9 cellular contexts compared by ENCODE assay signal in genomic region chr1:98045211-98046030, GRCh38.
DNase-seq lines count a peak whose midpoint lies in the region; ATAC-seq, FAIRE-seq and TF ChIP-seq lines count a peak whose summit lies in the region.
"Had no signal": no experiment of that assay in that cellular context is flagged by ENCODE, and none has a peak within 500 bp of the region (broad histone marks: within the 10 kb centered on the region; RNA-seq: fewer than 3 reads in every experiment).

No MANE protein-coding gene starts in this region.

- H3K4me1 ChIP-seq in DND-41 (ENCODE audit: insufficient read depth, low read length) (peaks cover 22% of the 10 kb centered on the region), endothelial cell of umbilical vein (ENCODE audit: control insufficient read depth, extremely low read depth, insufficient read depth, low read length) (peaks cover 23% of the 10 kb centered on the region)
- peaks cover 6 to 16% of the 10 kb centered on the region in 2 donors for H3K4me1 ChIP-seq in naive thymus-derived CD4-positive, alpha-beta T cell (ENCODE audit: control insufficient read depth in 2 of 2, insufficient read depth in 2 of 2, low read length in 2 of 2)

- no peaks in the 10 kb centered on the region for H3K9me3 ChIP-seq in DND-41 (ENCODE audit: insufficient read depth, low read length, severe bottlenecking)
- no peaks in the 10 kb centered on the region for H3K9me3 ChIP-seq in SK-N-MC (ENCODE audit: low read depth, low read length)
- no peaks in the 10 kb centered on the region for H3K9me3 ChIP-seq in endothelial cell of umbilical vein (replicated peaks; ENCODE audit: control insufficient read depth, insufficient read depth, low read length)
- H3K9me3 ChIP-seq in naive thymus-derived CD4-positive, alpha-beta T cell (ENCODE audit: control insufficient read depth in 2 of 3, low read length in 3 of 3), result no peaks in the 10 kb centered on the region

- no peaks in the 10 kb centered on the region for H3K9me1 ChIP-seq in endothelial cell of umbilical vein (replicated peaks; ENCODE audit: control insufficient read depth, extremely low read depth, insufficient read depth, low read length)

- POLR2A ChIA-PET in endothelial cell of umbilical vein (lab: Charles Lee), result no interaction called here
- POLR2A ChIA-PET in naive thymus-derived CD4-positive, alpha-beta T cell (lab: Charles Lee), result no interaction called here

- H4K20me1 ChIP-seq in DND-41 (ENCODE audit: insufficient read depth, low read length) (no peaks in the 10 kb centered on the region), endothelial cell of umbilical vein (replicated peaks; ENCODE audit: control insufficient read depth, extremely low read depth, insufficient read depth, low read length) (no peaks in the 10 kb centered on the region)

- DNase-seq in DND-41, result no peak
- no peak for DNase-seq in SK-N-MC (ENCODE audit: low read depth, low spot score)
- DNase-seq in endothelial cell of umbilical vein (ENCODE audit: low read depth, low spot score), result peak; percentile 68
- DNase-seq in naive thymus-derived CD4-positive, alpha-beta T cell, result peak in 1 of 9 donors; percentile 41
- DNase-seq in GDM1 (lab: John Stamatoyannopoulos, UW), result no peak
- no peak for DNase-seq in middle frontal gyrus (ENCODE audit: extremely low spot score, low spot score)
- DNase-seq: left cardiac atrium had no signal

- peak overlapping the region; percentile 27 to 62; a peak in 3 of 4 replicates for H3K4me3 ChIP-seq in DND-41 (ENCODE audit: low read depth in 1 of 2, low read length in 2 of 2)
- peak overlapping the region; percentile 75 for H3K4me3 ChIP-seq in SK-N-MC
- H3K4me3 ChIP-seq in endothelial cell of umbilical vein (replicated peaks in 1 of 3; ENCODE audit: insufficient read depth in 1 of 3, low read depth in 1 of 3, low read length in 3 of 3), result peak overlapping the region; percentile 34 to 80 (median 55)
- H3K4me3 ChIP-seq in naive thymus-derived CD4-positive, alpha-beta T cell (ENCODE audit: low read length), result peak overlapping the region; percentile 4

- no peak for FAIRE-seq in endothelial cell of umbilical vein (lab: Jason Lieb, UNC)

- CTCF ChIA-PET in endothelial cell of umbilical vein (lab: Charles Lee), result interaction anchor here (1.3 to 3.2 kb wide), 2 partner anchors 11 to 423 kb away, joined by 4 to 22 read pairs; no protein-coding TSS in a partner anchor
- CTCF ChIA-PET in naive thymus-derived CD4-positive, alpha-beta T cell (lab: Charles Lee), result no interaction called here

- TF ChIP-seq CTCF in DND-41 (IDR thresholded peaks at IDR 0.05; ENCODE audit: borderline replicate concordance, extremely low read depth, low read length, poor library complexity, severe bottlenecking), result no peak
- no peak for TF ChIP-seq CTCF in endothelial cell of umbilical vein (IDR thresholded peaks at IDR 0.05; ENCODE audit: extremely low read depth in 1 of 2, insufficient read depth in 1 of 2, low read depth in 1 of 2, low read length in 2 of 2)

- H3K27me3 Mint-ChIP-seq in naive thymus-derived CD4-positive, alpha-beta T cell, result peaks cover 70 to 80% (median 73%) of the 10 kb centered on the region in 5 donors

- BruUV-seq in endothelial cell of umbilical vein (replicated peaks; lab: Mats Ljungman, UMichigan), result no TSS peak

- ATAC-seq in DND-41 (ENCODE audit: insufficient read depth, low read depth) (peak; percentile 13), GM19023 (IDR thresholded peaks at IDR 0.05; ENCODE audit: unreplicated experiment) (no peak), HG03457 (IDR thresholded peaks at IDR 0.05; ENCODE audit: unreplicated experiment) (no peak)
- ATAC-seq in naive thymus-derived CD4-positive, alpha-beta T cell, result peak; percentile 6

- H3K27me3 ChIP-seq in DND-41 (ENCODE audit: insufficient read depth, low read length, poor library complexity) (peaks cover 6% of the 10 kb centered on the region), endothelial cell of umbilical vein (ENCODE audit: control insufficient read depth in 2 of 2, insufficient read depth in 2 of 2, low read length in 2 of 2) (no peaks in the 10 kb centered on the region)
- peaks cover 19 to 41% of the 10 kb centered on the region in 2 donors for H3K27me3 ChIP-seq in naive thymus-derived CD4-positive, alpha-beta T cell (ENCODE audit: control insufficient read depth in 2 of 2, insufficient read depth in 2 of 2, low read length in 2 of 2)

- H3K36me3 ChIP-seq in DND-41 (ENCODE audit: insufficient read depth, low read length) (no peaks in the 10 kb centered on the region), SK-N-MC (ENCODE audit: insufficient read depth, low read length) (no peaks in the 10 kb centered on the region), endothelial cell of umbilical vein (ENCODE audit: control insufficient read depth in 2 of 2, extremely low read depth in 1 of 2, insufficient read depth in 2 of 2, low read length in 2 of 2) (no peaks in the 10 kb centered on the region)
- no peaks in the 10 kb centered on the region for H3K36me3 ChIP-seq in naive thymus-derived CD4-positive, alpha-beta T cell (ENCODE audit: control insufficient read depth in 2 of 3, insufficient read depth in 3 of 3, low read length in 3 of 3)

- H3K4me1 Mint-ChIP-seq in naive thymus-derived CD4-positive, alpha-beta T cell, result peaks cover 13 to 44% (median 37%) of the 10 kb centered on the region in 7 donors

- no peaks in the 10 kb centered on the region for H3K79me2 ChIP-seq in DND-41 (ENCODE audit: insufficient read depth, low read length)
- peaks cover 30% of the 10 kb centered on the region for H3K79me2 ChIP-seq in endothelial cell of umbilical vein (ENCODE audit: control insufficient read depth, insufficient read depth, low read length)

- H3K4me2 ChIP-seq in DND-41 (ENCODE audit: insufficient read depth, low read length) (peak overlapping the region; percentile 70), endothelial cell of umbilical vein (ENCODE audit: insufficient read depth, low read length) (peak overlapping the region; percentile 91)

- intact Hi-C loops in endothelial cell of umbilical vein (cut with micrococcal nuclease), result loop anchor here (1.0 to 10.0 kb wide), 6 partner anchors 139 to 1323 kb away; partner anchors contain the start of gene PTBP2
- intact Hi-C loops in naive thymus-derived CD4-positive, alpha-beta T cell (cut with micrococcal nuclease), result loop anchor here in 1 of 2 donors (10.0 kb wide), 1 partner anchor 451 kb away; no protein-coding TSS in a partner anchor

- peak overlapping the region; percentile 43; the same call in 1 of the 2 replicates for H2AFZ ChIP-seq in DND-41 (ENCODE audit: low read depth, low read length)
- peak overlapping the region; percentile 95 for H2AFZ ChIP-seq in endothelial cell of umbilical vein (ENCODE audit: low read depth, low read length)

- no peak overlapping the region for H3K27ac Mint-ChIP-seq in naive thymus-derived CD4-positive, alpha-beta T cell

- dilution Hi-C loops in endothelial cell of umbilical vein (cut with MboI; ENCODE audit: extremely low pct_ligation_motif_present, low sequenced_read_pairs), result no loop called here

- H3K36me3 Mint-ChIP-seq in naive thymus-derived CD4-positive, alpha-beta T cell, result peaks cover 0 to 4% (median 0%) of the 10 kb centered on the region in 5 donors

- TF ChIP-seq POLR2A in endothelial cell of umbilical vein (IDR thresholded peaks at IDR 0.05; ENCODE audit: low read depth, low read length), result peak; percentile 32

- H3K9me3 Mint-ChIP-seq in naive thymus-derived CD4-positive, alpha-beta T cell, result peaks cover 0 to 10% (median 2%) of the 10 kb centered on the region in 11 donors

- peak overlapping the region; percentile 48 to 86 (median 78) for H3K4me3 Mint-ChIP-seq in naive thymus-derived CD4-positive, alpha-beta T cell

- H3K27ac ChIP-seq in DND-41 (ENCODE audit: low read length) (no peak overlapping the region), SK-N-MC (no peak overlapping the region), endothelial cell of umbilical vein (ENCODE audit: insufficient read depth, low read depth, low read length) (peak overlapping the region; percentile 61)
- no peak overlapping the region for H3K27ac ChIP-seq in naive thymus-derived CD4-positive, alpha-beta T cell (ENCODE audit: low read depth, low read length)

- H3K9ac ChIP-seq in DND-41 (ENCODE audit: low read depth, low read length), result peak overlapping the region; percentile 41; the same call in 1 of the 2 replicates
- H3K9ac ChIP-seq in SK-N-MC (ENCODE audit: insufficient read length), result no peak overlapping the region
- H3K9ac ChIP-seq in endothelial cell of umbilical vein (replicated peaks; ENCODE audit: extremely low read depth, insufficient read depth, low read length), result peak overlapping the region; percentile 78

TF ChIP-seq in endothelial cell of umbilical vein, 7 proteins besides CTCF, POLR2A, EP300 and RAD21:
- TF ChIP-seq JUN (IDR thresholded peaks at IDR 0.05; ENCODE audit: borderline replicate concordance, insufficient read depth, insufficient read length, low read depth) (no peak), GATA2 (IDR thresholded peaks at IDR 0.05; ENCODE audit: insufficient read depth, insufficient read length, low read depth, low read length) (no peak), EZH2 (IDR thresholded peaks at IDR 0.05; ENCODE audit: borderline replicate concordance, low read depth, low read length, severe bottlenecking) (no peak), MAX (IDR thresholded peaks at IDR 0.05; ENCODE audit: insufficient read depth, insufficient read length) (no peak), POLR2AphosphoS5 (IDR thresholded peaks at IDR 0.05; ENCODE audit: insufficient read depth, low read depth, low read length) (no peak), FOS (IDR thresholded peaks at IDR 0.05; ENCODE audit: borderline replicate concordance, insufficient read depth, low read length) (no peak), MYC (IDR thresholded peaks at IDR 0.05; ENCODE audit: low read depth, low read length) (no peak)

Comparison
In these comparisons a context has a peak if more than half of its experiments do, and no peak if none do; other contexts are left out.
1. ATAC-seq: peak in DND-41 (single experiment) and naive thymus-derived CD4-positive, alpha-beta T cell (single experiment); none in GM19023 (single experiment) and HG03457 (single experiment).
2. H3K4me3 ChIP-seq: peak in every context shown above with its lines; median percentile 75 in SK-N-MC; 55 in endothelial cell of umbilical vein; 44 in DND-41; 4 in naive thymus-derived CD4-positive, alpha-beta T cell.